In the genomic region with DNA sequence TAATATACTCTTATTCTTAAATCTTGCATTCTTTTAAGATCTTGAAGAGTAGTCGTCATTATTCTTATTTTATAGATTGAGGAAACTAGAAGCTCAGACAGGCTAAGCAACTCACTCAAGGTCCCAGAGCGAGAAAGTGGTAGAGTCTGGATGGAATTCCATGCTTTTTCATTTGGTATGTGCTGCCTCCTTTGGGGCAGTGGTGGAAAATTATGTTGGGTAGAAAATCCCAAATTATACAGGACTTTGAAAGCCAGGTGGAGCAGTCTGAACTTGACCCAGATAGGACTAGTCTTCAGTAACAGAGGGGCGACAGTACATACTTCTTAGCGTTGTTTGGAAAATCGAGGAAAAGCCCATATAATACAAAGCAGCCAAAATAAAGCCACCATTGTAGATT, we compare ENCODE assay signal across 15 cellular contexts.
DNase-seq lines count a peak whose midpoint lies in the region; ATAC-seq and TF ChIP-seq lines count a peak whose summit lies in the region.
"Had no signal": no experiment of that assay in that cellular context is flagged by ENCODE, and none has a peak within 500 bp of the region (broad histone marks: within the 10 kb centered on the region; RNA-seq: fewer than 3 reads in every experiment).

No MANE protein-coding gene starts in this region.

- no peak overlapping the region for H3K27ac ChIP-seq in body of pancreas
- H3K27ac ChIP-seq: ascending aorta, spleen had no signal

- peak; percentile 10 for TF ChIP-seq CTCF in fibroblast of villous mesenchyme (IDR thresholded peaks at IDR 0.05; ENCODE audit: insufficient read depth, low read depth, low read length)
- peak; percentile 39 for TF ChIP-seq CTCF in retinal pigment epithelial cell (conservative IDR thresholded peaks at IDR 0.05; ENCODE audit: low read depth, low read length)
- peak in 3 of 7 experiments; percentile 4 to 30 (median 20) for TF ChIP-seq CTCF in body of pancreas (IDR thresholded peaks at IDR 0.05)

- 59 to 71% methylated on average over 5 of the region's 5 CpGs for WGBS in body of pancreas, 2 donors

- no peaks in the 10 kb centered on the region for H3K4me1 ChIP-seq in body of pancreas
- H3K4me1 ChIP-seq: ascending aorta, spleen had no signal

- TF ChIP-seq POLR2A in body of pancreas (IDR thresholded peaks at IDR 0.05), result no peak

- H3K4me3 ChIP-seq in fibroblast of villous mesenchyme (ENCODE audit: low read depth, low read length) (no peak overlapping the region), retinal pigment epithelial cell (ENCODE audit: low read length) (no peak overlapping the region), body of pancreas (no peak overlapping the region)
- H3K4me3 ChIP-seq: ascending aorta, spleen had no signal

- H3K27me3 ChIP-seq in body of pancreas, result no peaks in the 10 kb centered on the region
- H3K27me3 ChIP-seq: ascending aorta had no signal

- DNase-seq in NCI-H446 (lab: John Stamatoyannopoulos, UW) (peak; percentile 2 to 6), NCI-H446 treated with DMSO at 0.1 percent for 48 hours (lab: John Stamatoyannopoulos, UW) (no peak), RPMI7951 (ENCODE audit: low read depth) (peak; percentile 9), fibroblast of villous mesenchyme (ENCODE audit: low read depth) (peak; percentile 1), retinal pigment epithelial cell (ENCODE audit: low read depth) (no peak), NCI-H2029 (lab: John Stamatoyannopoulos, UW) (no peak), body of pancreas (no peak), T1000 (lab: John Stamatoyannopoulos, UW) (no peak)
- DNase-seq: activated CD8-positive, alpha-beta T cell treated with anti-CD3 and anti-CD28 coated beads, Interleukin-2, amount 10 ng/mL, durations not matched to agents 7 days and 5 days; activated effector memory CD4-positive, alpha-beta T cell treated with anti-CD3 and anti-CD28 coated beads, Interleukin-2, amount 50 U/mL, for 16 hours; foreskin fibroblast; NCI-H146; nucleus accumbens; spleen had no signal

- H3K36me3 ChIP-seq in body of pancreas (replicated peaks in 1 of 2; ENCODE audit: insufficient read depth in 1 of 2, low read depth in 2 of 2), result no peaks in the 10 kb centered on the region
- H3K36me3 ChIP-seq: ascending aorta, spleen had no signal

- no peak for ATAC-seq in body of pancreas
- ATAC-seq: activated CD8-positive, alpha-beta T cell treated with anti-CD3 and anti-CD28 coated beads, Interleukin-2, amount 10 ng/mL, durations not matched to agents 7 days and 5 days had no signal

- H3K9me3 ChIP-seq in body of pancreas, result no peaks in the 10 kb centered on the region
- H3K9me3 ChIP-seq: ascending aorta, spleen had no signal

- intact Hi-C loops in body of pancreas (cut with DNase I), result no loop called here

Comparison
In these comparisons a context has a peak if more than half of its experiments do, and no peak if none do; other contexts are left out.
1. DNase-seq: peak in NCI-H446 (2 of 2), RPMI7951 (single experiment) and fibroblast of villous mesenchyme (single experiment); none in NCI-H446 treated with DMSO at 0.1 percent for 48 hours (single experiment), retinal pigment epithelial cell (single experiment), NCI-H2029 (single experiment), body of pancreas (0 of 4) and T1000 (single experiment).